ENCODE assay signal across 19 cellular contexts in the genomic region with DNA sequence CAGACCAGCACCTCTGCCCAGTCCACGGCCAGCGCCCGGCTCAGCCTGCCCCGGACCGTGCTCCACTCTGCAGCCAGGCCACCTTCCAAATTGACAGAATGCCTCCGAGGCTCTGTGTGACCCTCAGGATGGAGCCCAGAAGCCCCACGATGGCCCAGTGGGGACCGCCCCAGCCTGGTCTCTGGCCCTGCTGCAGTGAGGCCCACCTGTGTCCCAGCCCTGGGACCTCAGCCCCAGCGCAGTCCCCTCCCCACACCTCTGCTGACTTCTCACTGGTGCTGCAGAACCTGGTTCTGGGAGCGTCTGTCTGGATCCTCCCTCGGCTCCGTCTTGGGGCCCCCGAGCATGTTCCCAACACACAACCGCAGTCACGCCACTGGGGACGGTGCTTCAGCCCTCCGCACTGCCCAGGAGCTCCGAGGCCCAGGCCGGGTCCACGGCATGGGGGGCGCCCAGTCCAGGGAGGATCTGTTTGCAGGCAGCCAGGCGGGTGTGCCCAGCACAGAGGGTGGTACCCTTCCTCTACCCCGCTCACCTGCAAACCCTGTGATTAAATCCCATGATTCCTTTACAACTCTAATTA.
DNase-seq lines count a peak whose midpoint lies in the region; ATAC-seq and TF ChIP-seq lines count a peak whose summit lies in the region.
"Had no signal": no experiment of that assay in that cellular context is flagged by ENCODE, and none has a peak within 500 bp of the region (broad histone marks: within the 10 kb centered on the region; RNA-seq: fewer than 3 reads in every experiment).

No MANE protein-coding gene starts in this region.

- H3K9me3 Mint-ChIP-seq in activated CD4-positive, alpha-beta T cell treated with anti-CD3 and anti-CD28 coated beads, Interleukin-2, amount 10 ng/mL, durations not matched to agents 7 days and 5 days, result no peaks in the 10 kb centered on the region
- H3K9me3 Mint-ChIP-seq: HFFc6 had no signal

- H3K27ac Mint-ChIP-seq in activated CD4-positive, alpha-beta T cell treated with anti-CD3 and anti-CD28 coated beads, Interleukin-2, amount 10 ng/mL, durations not matched to agents 7 days and 5 days, result peak overlapping the region; percentile 36
- H3K27ac Mint-ChIP-seq: HFFc6 had no signal

- peaks cover 22% of the 10 kb centered on the region for H3K36me3 Mint-ChIP-seq in activated CD4-positive, alpha-beta T cell treated with anti-CD3 and anti-CD28 coated beads, Interleukin-2, amount 10 ng/mL, durations not matched to agents 7 days and 5 days (ENCODE audit: low read depth)

- peaks cover 0 to 16% (median 0%) of the 10 kb centered on the region in 11 experiments; a peak in 4 of 22 replicates for H3K27me3 ChIP-seq in BLaER1 treated with 17β-estradiol and CSF1 and Interleukin-3, amounts not matched to agents 10 nM and 100 nM
- no peaks in the 10 kb centered on the region for H3K27me3 ChIP-seq in NT2/D1 (ENCODE audit: insufficient read depth, insufficient read length)
- no peaks in the 10 kb centered on the region for H3K27me3 ChIP-seq in lower lobe of right lung (ENCODE audit: low read depth)
- H3K27me3 ChIP-seq in prostate gland (replicated peaks; ENCODE audit: insufficient read depth), result no peaks in the 10 kb centered on the region

- peaks cover 53% of the 10 kb centered on the region for H3K4me1 Mint-ChIP-seq in activated CD4-positive, alpha-beta T cell treated with anti-CD3 and anti-CD28 coated beads, Interleukin-2, amount 10 ng/mL, durations not matched to agents 7 days and 5 days

- no peak overlapping the region for H3K4me3 Mint-ChIP-seq in activated CD4-positive, alpha-beta T cell treated with anti-CD3 and anti-CD28 coated beads, Interleukin-2, amount 10 ng/mL, durations not matched to agents 7 days and 5 days
- H3K4me3 Mint-ChIP-seq: HFFc6 had no signal

- no peak overlapping the region for H3K9ac ChIP-seq in BLaER1 treated with 17β-estradiol and CSF1 and Interleukin-3, amounts not matched to agents 10 nM and 100 nM
- peak overlapping the region; percentile 32 for H3K9ac ChIP-seq in NT2/D1 (ENCODE audit: insufficient read length, low read depth)
- H3K9ac ChIP-seq: SK-N-SH had no signal

- TF ChIP-seq CTCF in lower lobe of right lung (IDR thresholded peaks at IDR 0.05) (no peak), prostate gland (IDR thresholded peaks at IDR 0.05) (no peak)

- peaks cover 75 to 100% (median 94%) of the 10 kb centered on the region in 11 experiments for H4K20me1 ChIP-seq in BLaER1 treated with 17β-estradiol and CSF1 and Interleukin-3, amounts not matched to agents 10 nM and 100 nM

- CTCF ChIA-PET in activated CD4-positive, alpha-beta T cell treated with anti-CD3 and anti-CD28 coated beads, Interleukin-2, amount 10 ng/mL, durations not matched to agents 7 days and 5 days (lab: Charles Lee), result no interaction called here

- H3K4me1 ChIP-seq in BLaER1 treated with 17β-estradiol and CSF1 and Interleukin-3, amounts not matched to agents 10 nM and 100 nM, result peaks cover 74 to 95% (median 86%) of the 10 kb centered on the region in 10 experiments
- H3K4me1 ChIP-seq in NT2/D1 (ENCODE audit: insufficient read depth, insufficient read length), result peaks cover 21% of the 10 kb centered on the region
- peaks cover 38% of the 10 kb centered on the region for H3K4me1 ChIP-seq in lower lobe of right lung
- no peaks in the 10 kb centered on the region for H3K4me1 ChIP-seq in prostate gland (replicated peaks)

- H3K27ac ChIP-seq in BLaER1 treated with 17β-estradiol and CSF1 and Interleukin-3, amounts not matched to agents 10 nM and 100 nM, result no peak overlapping the region
- H3K27ac ChIP-seq in lower lobe of right lung (no peak overlapping the region), prostate gland (no peak overlapping the region)
- H3K27ac ChIP-seq: 22Rv1, C4-2B had no signal

- H3K36me3 ChIP-seq in BLaER1 treated with 17β-estradiol and CSF1 and Interleukin-3, amounts not matched to agents 10 nM and 100 nM, result peaks cover 0 to 38% (median 6%) of the 10 kb centered on the region in 11 experiments; a peak in 6 of 22 replicates
- peaks cover 19% of the 10 kb centered on the region for H3K36me3 ChIP-seq in NT2/D1 (ENCODE audit: insufficient read depth, insufficient read length, low read length)
- no peaks in the 10 kb centered on the region for H3K36me3 ChIP-seq in lower lobe of right lung
- no peaks in the 10 kb centered on the region for H3K36me3 ChIP-seq in prostate gland

- H3K27me3 Mint-ChIP-seq in activated CD4-positive, alpha-beta T cell treated with anti-CD3 and anti-CD28 coated beads, Interleukin-2, amount 10 ng/mL, durations not matched to agents 7 days and 5 days, result peaks cover 10% of the 10 kb centered on the region

- no peaks in the 10 kb centered on the region for H3K9me3 ChIP-seq in BLaER1 treated with 17β-estradiol and CSF1 and Interleukin-3, amounts not matched to agents 10 nM and 100 nM (replicated peaks in 1 of 11)
- no peaks in the 10 kb centered on the region for H3K9me3 ChIP-seq in NT2/D1 (ENCODE audit: insufficient read depth, low read length)
- H3K9me3 ChIP-seq in lower lobe of right lung, result no peaks in the 10 kb centered on the region
- H3K9me3 ChIP-seq in prostate gland, result no peaks in the 10 kb centered on the region
- H3K9me3 ChIP-seq: SK-N-SH had no signal

- H3K4me3 ChIP-seq in BLaER1 treated with 17β-estradiol and CSF1 and Interleukin-3, amounts not matched to agents 10 nM and 100 nM, result no peak overlapping the region
- H3K4me3 ChIP-seq in NT2/D1 (ENCODE audit: insufficient read length, low read depth) (no peak overlapping the region), lower lobe of right lung (no peak overlapping the region), prostate gland (no peak overlapping the region)

- TF ChIP-seq POLR2A in prostate gland (IDR thresholded peaks at IDR 0.05), result no peak

- peak overlapping the region in 7 of 11 experiments; percentile 12 to 99 (median 42); a peak in 11 of 22 replicates for H3K4me2 ChIP-seq in BLaER1 treated with 17β-estradiol and CSF1 and Interleukin-3, amounts not matched to agents 10 nM and 100 nM
- H3K4me2 ChIP-seq: SK-N-SH had no signal

- WGBS in prostate gland, result 95% methylated on average over 23 of the region's 23 CpGs

- no peak for ATAC-seq in lower lobe of right lung

- no peak for DNase-seq in activated CD4-positive, alpha-beta T cell treated with anti-CD3 and anti-CD28 coated beads, Interleukin-2, amount 10 ng/mL, durations not matched to agents 7 days and 5 days
- DNase-seq in activated CD4-positive, alpha-beta T cell treated with anti-CD3 and anti-CD28 coated beads, Interleukin-2, amount 50 U/mL, for 48 hours, result no peak
- DNase-seq in NT2/D1 (ENCODE audit: low read depth, low spot score) (no peak), lower lobe of right lung (peak; percentile 41), LoVo (ENCODE audit: low spot score) (no peak), HUDEP-2 (lab: John Stamatoyannopoulos, UW; ENCODE audit: unreplicated experiment in 76 of 76) (no peak), prostate gland (ENCODE audit: low spot score) (no peak)
- DNase-seq: H7, HFFc6, KG1, NCI-H1092 treated with DMSO at 0.1 percent for 48 hours, NCI-H2029, NCI-H226, NCI-H524, SIG-M5, SK-N-SH had no signal

- intact Hi-C loops in lower lobe of right lung (cut with DNase I) (no loop called here), prostate gland (cut with DNase I) (no loop called here)

- POLR2A ChIA-PET in activated CD4-positive, alpha-beta T cell treated with anti-CD3 and anti-CD28 coated beads, Interleukin-2, amount 10 ng/mL, durations not matched to agents 7 days and 5 days (lab: Charles Lee), result no interaction called here
